Comparison of ENCODE assay signal across 15 cellular contexts in genomic region chr2:86000938-86001312, GRCh38.
DNase-seq lines count a peak whose midpoint lies in the region; ATAC-seq, FAIRE-seq and TF ChIP-seq lines count a peak whose summit lies in the region.
"Had no signal": no experiment of that assay in that cellular context is flagged by ENCODE, and none has a peak within 500 bp of the region (broad histone marks: within the 10 kb centered on the region; RNA-seq: fewer than 3 reads in every experiment).

No MANE protein-coding gene starts in this region.

- no CpG with 5 or more reads among the region's 2 CpGs for WGBS in H9 (ENCODE audit: extremely low coverage, insufficient read length, low lambda C conversion rate)
- 33% methylated on average over 2 of the region's 2 CpGs for WGBS in K562 (ENCODE audit: insufficient coverage, low coverage, missing lambda C conversion rate)
- WGBS in trophoblast cell (ENCODE audit: extremely low coverage, insufficient coverage, insufficient read length) = no CpG with 5 or more reads among the region's 2 CpGs
- WGBS in small intestine, 3 donors = 74 to 84% (median 76%) methylated on average over 2 of the region's 2 CpGs

- peaks cover 35% of the 10 kb centered on the region for H3K4me1 Mint-ChIP-seq in CD8-positive, alpha-beta T cell (ENCODE audit: low read depth)
- H3K4me1 Mint-ChIP-seq in H9 = peaks cover 7 to 13% of the 10 kb centered on the region in 2 experiments

- H4K12ac ChIP-seq in trophoblast cell (ENCODE audit: low read depth, low read length) = no peak overlapping the region

- H3K9me3 ChIP-seq in CD8-positive, alpha-beta T cell (ENCODE audit: low read length) = no peaks in the 10 kb centered on the region
- peaks cover 4% of the 10 kb centered on the region for H3K9me3 ChIP-seq in H9 (ENCODE audit: control insufficient read depth, low read depth, low read length)
- H3K9me3 ChIP-seq in K562 (replicated peaks; ENCODE audit: control insufficient read depth, insufficient read depth, low read depth, low read length) = peaks cover 1% of the 10 kb centered on the region; the same call in 1 of the 2 replicates
- H3K9me3 ChIP-seq in trophoblast cell (ENCODE audit: insufficient read depth, low read depth, low read length) = peaks cover 3% of the 10 kb centered on the region
- H3K9me3 ChIP-seq in small intestine (ENCODE audit: control insufficient read depth, low read depth) = no peaks in the 10 kb centered on the region

- no peak overlapping the region for H3K27ac ChIP-seq in CD8-positive, alpha-beta T cell (ENCODE audit: low read depth, low read length)
- H3K27ac ChIP-seq in H9 (ENCODE audit: insufficient read length, low read depth, low read length) (no peak overlapping the region), K562 (ENCODE audit: extremely low read depth, low read depth, low read length) (peak overlapping the region; percentile 50; the same call in 1 of the 3 replicates), trophoblast cell (ENCODE audit: low read depth, low read length) (no peak overlapping the region), small intestine (ENCODE audit: low read depth in 1 of 2, low read length in 1 of 2) (peak overlapping the region in 1 of 2 donors; percentile 14)
- H3K27ac ChIP-seq: C4-2B had no signal

- no peaks in the 10 kb centered on the region for H3K27me3 ChIP-seq in CD8-positive, alpha-beta T cell (ENCODE audit: insufficient read depth, low read length)
- H3K27me3 ChIP-seq in H9 (ENCODE audit: insufficient read depth, low read length) = no peaks in the 10 kb centered on the region
- H3K27me3 ChIP-seq in K562 (ENCODE audit: control insufficient read depth in 2 of 2, insufficient read depth in 2 of 2, low read length in 2 of 2) = no peaks in the 10 kb centered on the region
- no peaks in the 10 kb centered on the region for H3K27me3 ChIP-seq in trophoblast cell (ENCODE audit: insufficient read depth, low read length)
- no peaks in the 10 kb centered on the region for H3K27me3 ChIP-seq in small intestine (ENCODE audit: control insufficient read depth in 2 of 2, insufficient read depth in 2 of 2, low read length in 2 of 2)

- no peak for ATAC-seq in CD8-positive, alpha-beta T cell
- ATAC-seq in K562 = no peak

- H4K20me1 ChIP-seq in H9 (ENCODE audit: control insufficient read depth, insufficient read depth, insufficient read length) (no peaks in the 10 kb centered on the region), K562 (replicated peaks; ENCODE audit: control insufficient read depth, insufficient read depth, low read length) (no peaks in the 10 kb centered on the region)

- H2AK5ac ChIP-seq in H9 (ENCODE audit: insufficient read length, low read length) (no peak overlapping the region), trophoblast cell (ENCODE audit: low read length) (peak overlapping the region; percentile 52)

- no peak overlapping the region for H3K18ac ChIP-seq in H9 (ENCODE audit: insufficient read length, low read depth, low read length)
- H3K18ac ChIP-seq in trophoblast cell (ENCODE audit: low read length) = peak overlapping the region; percentile 62

- H3K4me1 ChIP-seq in CD8-positive, alpha-beta T cell (ENCODE audit: insufficient read depth, low read length) = peaks cover 52% of the 10 kb centered on the region
- H3K4me1 ChIP-seq in H9 (ENCODE audit: insufficient read depth, low read length) (no peaks in the 10 kb centered on the region), K562 (replicated peaks in 1 of 2; ENCODE audit: control insufficient read depth in 2 of 2, insufficient read depth in 2 of 2, low read length in 2 of 2) (peaks cover 57 to 78% of the 10 kb centered on the region in 2 experiments), trophoblast cell (ENCODE audit: control insufficient read depth in 1 of 2, insufficient read depth in 2 of 2, low read length in 2 of 2) (peaks cover 33 to 40% of the 10 kb centered on the region in 2 experiments), small intestine (ENCODE audit: control insufficient read depth in 2 of 2, insufficient read depth in 1 of 2, low read depth in 1 of 2, low read length in 1 of 2) (peaks cover 0 to 15% of the 10 kb centered on the region in 2 donors)

- CTCF ChIA-PET in CD8-positive, alpha-beta T cell (lab: Charles Lee) = interaction anchor here (1.2 kb wide), 2 partner anchors 174 kb away, joined by 3 read pairs; no protein-coding TSS in a partner anchor
- CTCF ChIA-PET in K562 (lab: Yijun Ruan, JAX; ENCODE audit: low intra/inter-chr PET ratio) = interaction anchor here (0.6 kb wide), 1 partner anchor 179 kb away, joined by 4 read pairs; no protein-coding TSS in a partner anchor

- H3K4me2 ChIP-seq in H9 (ENCODE audit: insufficient read depth, insufficient read length, low read length) (no peak overlapping the region), K562 (ENCODE audit: insufficient read depth, low read length) (no peak overlapping the region), trophoblast cell (ENCODE audit: low read length) (no peak overlapping the region)

- H3K27ac Mint-ChIP-seq in CD8-positive, alpha-beta T cell = peak overlapping the region; percentile 45
- no peak overlapping the region; a peak in 1 of 7 replicates for H3K27ac Mint-ChIP-seq in H9

- in situ Hi-C loops in K562 (cut with MboI) = no loop called here

- intact Hi-C loops in CD8-positive, alpha-beta T cell (cut with DNase I, micrococcal nuclease) = no loop called here
- intact Hi-C loops in K562 (cut with micrococcal nuclease) = loop anchor here (2.0 to 5.0 kb wide), 2 partner anchors 49 to 66 kb away; no protein-coding TSS in a partner anchor

- H2BK12ac ChIP-seq in H9 (ENCODE audit: insufficient read length, low read depth, low read length) (no peak overlapping the region), trophoblast cell (ENCODE audit: low read length) (peak overlapping the region; percentile 87)

- no peak overlapping the region for H3K56ac ChIP-seq in H9 (ENCODE audit: insufficient read length, low read depth, low read length)

- no peak overlapping the region for H3K4me3 ChIP-seq in CD8-positive, alpha-beta T cell (ENCODE audit: low read depth, low read length)
- H3K4me3 ChIP-seq in K562 (no peak overlapping the region), trophoblast cell (ENCODE audit: low read depth, low read length) (no peak overlapping the region), small intestine (ENCODE audit: low read depth in 1 of 2, low read length in 2 of 2) (no peak overlapping the region)

- no peak overlapping the region for H2BK15ac ChIP-seq in H9 (ENCODE audit: low read depth, low read length)

- H4K5ac ChIP-seq in H9 (ENCODE audit: insufficient read length, low read depth, low read length) = no peak overlapping the region

- H4K91ac ChIP-seq in H9 (ENCODE audit: insufficient read length, low read depth, low read length) (no peak overlapping the region), trophoblast cell (ENCODE audit: low read depth, low read length) (peak overlapping the region; percentile 55)

- no peak overlapping the region for H3K4me3 Mint-ChIP-seq in CD8-positive, alpha-beta T cell
- no peak overlapping the region for H3K4me3 Mint-ChIP-seq in H9

- POLR2A ChIA-PET in CD8-positive, alpha-beta T cell (lab: Charles Lee) = no interaction called here
- POLR2A ChIA-PET in K562 (lab: Yijun Ruan, JAX) = no interaction called here

- no peaks in the 10 kb centered on the region for H3K27me3 Mint-ChIP-seq in CD8-positive, alpha-beta T cell (ENCODE audit: low read depth)
- H3K27me3 Mint-ChIP-seq in H9 (ENCODE audit: low read depth) = no peaks in the 10 kb centered on the region; the same call in 1 of the 2 replicates

- no peaks in the 10 kb centered on the region for H3K23me2 ChIP-seq in H9 (ENCODE audit: insufficient read length, low read depth, low read length, poor library complexity, severe bottlenecking)

- H3K79me2 ChIP-seq in H9 (ENCODE audit: insufficient read depth, low read length) = no peaks in the 10 kb centered on the region
- H3K79me2 ChIP-seq in K562 (ENCODE audit: control insufficient read depth, insufficient read depth, low read length) = no peaks in the 10 kb centered on the region
- H3K79me2 ChIP-seq in trophoblast cell (ENCODE audit: control insufficient read depth, insufficient read depth, low read length, poor library complexity) = peaks cover 8% of the 10 kb centered on the region

- no peak overlapping the region for H2BK20ac ChIP-seq in H9 (ENCODE audit: low read depth, low read length, poor library complexity, severe bottlenecking)

- H3K14ac ChIP-seq in H9 (ENCODE audit: insufficient read depth, low read length) = no peak overlapping the region
- peak overlapping the region; percentile 48 for H3K14ac ChIP-seq in trophoblast cell (ENCODE audit: low read length)

- H3T11ph ChIP-seq in H9 (ENCODE audit: low read length) = no peak overlapping the region

- H3K4ac ChIP-seq in H9 (ENCODE audit: low read depth, low read length) = no peak overlapping the region
- no peak overlapping the region for H3K4ac ChIP-seq in trophoblast cell (ENCODE audit: low read depth, low read length)

- DNase-seq in CD8-positive, alpha-beta T cell = no peak
- DNase-seq in H9 (peak; percentile 9), K562 (ENCODE audit: extremely low read depth in 1 of 4, low spot score in 3 of 4) (peak in 1 of 4 experiments; percentile 17), trophoblast cell (no peak), small intestine (no peak), germinal center (ENCODE audit: low spot score) (no peak), kidney tubule cell (ENCODE audit: low spot score) (no peak)
- DNase-seq: activated CD4-positive, alpha-beta T cell treated with anti-CD3 and anti-CD28 coated beads, Interleukin-2, amount 50 U/mL, for 48 hours; central memory CD4-positive, alpha-beta T cell; NCI-H774; stimulated activated CD4-positive, alpha-beta T cell treated with anti-CD3 and anti-CD28 coated beads, Interleukin-15, amount 100 ng/mL, for 24 hours had no signal

- H3K23ac ChIP-seq in H9 (ENCODE audit: insufficient read length, low read depth, low read length) = no peak overlapping the region
- H3K23ac ChIP-seq in trophoblast cell (ENCODE audit: low read length) = no peak overlapping the region

- no peak overlapping the region for H2BK5ac ChIP-seq in H9 (ENCODE audit: insufficient read length, low read length)
- H2BK5ac ChIP-seq in trophoblast cell (ENCODE audit: low read depth, low read length, poor library complexity) = peak overlapping the region; percentile 47

- no peak for TF ChIP-seq CTCF in CD8-positive, alpha-beta T cell (IDR thresholded peaks at IDR 0.05)
- TF ChIP-seq CTCF in H9 (conservative IDR thresholded peaks at IDR 0.05) = no peak
- no peak for TF ChIP-seq CTCF in K562 (IDR thresholded peaks at IDR 0.05 in 2 of 3, conservative IDR thresholded peaks at IDR 0.05 in 1 of 3; ENCODE audit: insufficient read depth in 2 of 3, low read depth in 1 of 3, low read length in 3 of 3)

- no peaks in the 10 kb centered on the region for H3K36me3 ChIP-seq in CD8-positive, alpha-beta T cell (ENCODE audit: insufficient read depth, low read length)
- no peaks in the 10 kb centered on the region for H3K36me3 ChIP-seq in K562 (ENCODE audit: control insufficient read depth, insufficient read depth, low read length)
- H3K36me3 ChIP-seq in trophoblast cell (ENCODE audit: control insufficient read depth in 1 of 2, insufficient read depth in 2 of 2, low read length in 2 of 2) = no peaks in the 10 kb centered on the region
- no peaks in the 10 kb centered on the region for H3K36me3 ChIP-seq in small intestine (ENCODE audit: control insufficient read depth in 2 of 2, insufficient read depth in 2 of 2, low read length in 2 of 2)

- H3K9ac ChIP-seq in H9 (ENCODE audit: extremely low read depth, insufficient read length, low read length) = no peak overlapping the region
- peak overlapping the region in 1 of 2 experiments; percentile 36; a peak in 1 of 4 replicates for H3K9ac ChIP-seq in K562 (ENCODE audit: insufficient read depth in 1 of 2, low read depth in 2 of 2, low read length in 2 of 2)
- H3K9ac ChIP-seq in trophoblast cell (ENCODE audit: low read length) = no peak overlapping the region

- no peaks in the 10 kb centered on the region for H3K79me1 ChIP-seq in H9 (ENCODE audit: insufficient read depth, low read depth, low read length, poor library complexity, severe bottlenecking)
- H3K79me1 ChIP-seq in trophoblast cell (ENCODE audit: low read length) = peaks cover 28% of the 10 kb centered on the region

- no peak for TF ChIP-seq EP300 in K562 (IDR thresholded peaks at IDR 0.05; ENCODE audit: low read length)

- TF ChIP-seq POLR2A in K562 (conservative IDR thresholded peaks at IDR 0.05) = no peak

- H3K9me1 ChIP-seq in K562 (ENCODE audit: control insufficient read depth, insufficient read depth, low read length) = no peaks in the 10 kb centered on the region

- no peak for TF ChIP-seq RAD21 in K562 (CRISPR knock-in tag; conservative IDR thresholded peaks at IDR 0.05 in 1 of 2, IDR thresholded peaks at IDR 0.05 in 1 of 2)

- H2BK120ac ChIP-seq in H9 (ENCODE audit: low read depth, low read length, poor library complexity, severe bottlenecking) (no peak overlapping the region), trophoblast cell (ENCODE audit: insufficient read depth, low read length, poor library complexity) (peak overlapping the region; percentile 17)

- H2AFZ ChIP-seq in H9 (ENCODE audit: low read length) (no peak overlapping the region), K562 (ENCODE audit: low read depth, low read length) (peak overlapping the region; percentile 73), trophoblast cell (ENCODE audit: insufficient read depth, low read length, poor library complexity) (no peak overlapping the region)

- H3K9me3 Mint-ChIP-seq in CD8-positive, alpha-beta T cell = peaks cover 5% of the 10 kb centered on the region
- H3K9me3 Mint-ChIP-seq in H9 = peaks cover 10 to 14% of the 10 kb centered on the region in 2 experiments; a peak in 4 of 5 replicates

- FAIRE-seq in K562 (lab: Jason Lieb, UNC) (no peak), small intestine (lab: Jason Lieb, UNC) (no peak)
- FAIRE-seq: endometrium, GM12891, RCC 7860 had no signal

- H4K8ac ChIP-seq in H9 (replicated peaks; ENCODE audit: insufficient read length, low read depth, low read length) (no peak overlapping the region), trophoblast cell (ENCODE audit: low read depth, low read length) (no peak overlapping the region)

- H3K36me3 Mint-ChIP-seq in CD8-positive, alpha-beta T cell = no peaks in the 10 kb centered on the region
- peaks cover 0 to 2% (median 0%) of the 10 kb centered on the region in 3 experiments; a peak in 2 of 7 replicates for H3K36me3 Mint-ChIP-seq in H9 (ENCODE audit: insufficient read depth in 1 of 3, low read depth in 3 of 3)

- BruUV-seq in K562 (replicated peaks; lab: Mats Ljungman, UMichigan) = no TSS peak
